In genomic region chr10:114544045-114544659, GRCh38 we compare ENCODE assay signal across 8 cellular contexts.
DNase-seq lines count a peak whose midpoint lies in the region; ATAC-seq and TF ChIP-seq lines count a peak whose summit lies in the region.

No MANE protein-coding gene starts in this region.

- peaks cover 76% of the 10 kb centered on the region for H3K4me1 Mint-ChIP-seq in T-helper 1 cell treated with Interleukin-12 subunit alpha and Interleukin-12 subunit beta and Interleukin-4 antibody, amounts not matched to agents 30 μg/mL and 1 μg/mL, for 36 hours (ENCODE audit: low read depth)

- no peaks in the 10 kb centered on the region for H3K36me3 ChIP-seq in GM23248 (ENCODE audit: low read depth)

- no peak overlapping the region for H3K4me3 ChIP-seq in GM23248

- H3K9me2 ChIP-seq in GM23248 (ENCODE audit: insufficient read depth): no peaks in the 10 kb centered on the region

- H3K9ac ChIP-seq in GM23248: no peak overlapping the region

- H3K27me3 Mint-ChIP-seq in T-helper 1 cell treated with Interleukin-12 subunit alpha and Interleukin-12 subunit beta and Interleukin-4 antibody, amounts not matched to agents 30 μg/mL and 1 μg/mL, for 36 hours (ENCODE audit: low read depth): no peaks in the 10 kb centered on the region

- 0 out of 2 replicates have a peak, but pooled peaks cover 3% of the 10 kb centered on the region for H3F3A ChIP-seq in GM23248 (ENCODE audit: insufficient read depth)

- H3K4me2 ChIP-seq in GM23248 (ENCODE audit: unreplicated experiment): no peak overlapping the region

- no peak overlapping the region for H2AFZ ChIP-seq in GM23248

- H3K9me3 Mint-ChIP-seq in T-helper 1 cell treated with Interleukin-12 subunit alpha and Interleukin-12 subunit beta and Interleukin-4 antibody, amounts not matched to agents 30 μg/mL and 1 μg/mL, for 36 hours: no peaks in the 10 kb centered on the region

- 70 to 78% methylated on average over 9 of the region's 9 CpGs for WGBS in GM23248 (ENCODE audit: low coverage in 1 of 2, low lambda C conversion rate in 2 of 2, missing lambda C conversion rate in 2 of 2), 2 experiments

- peak; percentile 24 for TF ChIP-seq POLR2A in GM18526 (IDR thresholded peaks at IDR 0.05; ENCODE audit: extremely low read depth, insufficient read length)

- no peaks in the 10 kb centered on the region; the same call in 1 of the 2 replicates for H3K27me3 ChIP-seq in GM23248 (replicated peaks; ENCODE audit: insufficient read depth)

- in situ Hi-C loops in GM23248 (cut with MboI): no loop called here

- peak; percentile 84 for DNase-seq in central memory CD4-positive, alpha-beta T cell
- peak; percentile 26 for DNase-seq in stimulated activated CD8-positive, alpha-beta memory T cell treated with anti-CD3 and anti-CD28 coated beads, Interleukin-7, amount 100 ng/mL, for 24 hours (ENCODE audit: low read depth)
- no peak for DNase-seq in dedifferentiated amniotic fluid mesenchymal stem cell (ENCODE audit: extremely low spot score)
- DNase-seq in pons (ENCODE audit: low spot score): no peak
- no peak for DNase-seq in GM23248

- H3K27ac ChIP-seq in GM23248: no peak overlapping the region

- no peaks in the 10 kb centered on the region for H4K20me1 ChIP-seq in GM23248 (ENCODE audit: insufficient read depth)

- H3K9me3 ChIP-seq in GM23248 (ENCODE audit: low read depth): no peaks in the 10 kb centered on the region

- H3K27ac Mint-ChIP-seq in T-helper 1 cell treated with Interleukin-12 subunit alpha and Interleukin-12 subunit beta and Interleukin-4 antibody, amounts not matched to agents 30 μg/mL and 1 μg/mL, for 36 hours: peak overlapping the region; percentile 94

- peak; percentile 86 for ATAC-seq in HG02981 (IDR thresholded peaks at IDR 0.05; ENCODE audit: unreplicated experiment)

- peaks cover 2% of the 10 kb centered on the region for H3K36me3 Mint-ChIP-seq in T-helper 1 cell treated with Interleukin-12 subunit alpha and Interleukin-12 subunit beta and Interleukin-4 antibody, amounts not matched to agents 30 μg/mL and 1 μg/mL, for 36 hours (ENCODE audit: low read depth)

- no peaks in the 10 kb centered on the region for H3K4me1 ChIP-seq in GM23248 (ENCODE audit: insufficient read depth)

- no peaks in the 10 kb centered on the region for H3K79me2 ChIP-seq in GM23248 (ENCODE audit: insufficient read depth)

- H3K4me3 Mint-ChIP-seq in T-helper 1 cell treated with Interleukin-12 subunit alpha and Interleukin-12 subunit beta and Interleukin-4 antibody, amounts not matched to agents 30 μg/mL and 1 μg/mL, for 36 hours: peak overlapping the region; percentile 79

Comparison
In these comparisons a context has a peak if more than half of its experiments do, and no peak if none do; other contexts are left out.
1. DNase-seq: peak in central memory CD4-positive, alpha-beta T cell (single experiment) and stimulated activated CD8-positive, alpha-beta memory T cell treated with anti-CD3 and anti-CD28 coated beads, Interleukin-7, amount 100 ng/mL, for 24 hours (single experiment); none in dedifferentiated amniotic fluid mesenchymal stem cell (single experiment), pons (single experiment) and GM23248 (single experiment).